In genomic region chr1:61741682-61742619, GRCh38 we compare ENCODE assay signal across 8 cellular contexts.
DNase-seq lines count a peak whose midpoint lies in the region; ATAC-seq and TF ChIP-seq lines count a peak whose summit lies in the region.

TSS of gene PATJ (plus strand) at chr1:61742480. CDS start at chr1:61762893, 20,413 bp downstream.

- H3K9me3 ChIP-seq in WERI-Rb-1 (ENCODE audit: severe bottlenecking): no peaks in the 10 kb centered on the region

- H3K36me3 ChIP-seq in KMS-11 (ENCODE audit: insufficient read depth) (no peaks in the 10 kb centered on the region), WERI-Rb-1 (no peaks in the 10 kb centered on the region)

- peaks cover 7% of the 10 kb centered on the region for H3K4me1 ChIP-seq in KMS-11 (ENCODE audit: low read depth, poor library complexity, severe bottlenecking)

- H4K20me1 ChIP-seq in KMS-11 (ENCODE audit: insufficient read depth): no peaks in the 10 kb centered on the region

- H3K9ac ChIP-seq in KMS-11: peak within 1 kb of the TSS; percentile 7; the same call in 1 of the 2 replicates

- H3K27me3 ChIP-seq in KMS-11 (ENCODE audit: insufficient read depth, low read depth): no peaks in the 10 kb centered on the region
- H3K27me3 ChIP-seq in WERI-Rb-1 (ENCODE audit: insufficient read depth, low read depth, severe bottlenecking): no peaks in the 10 kb centered on the region
- no peaks in the 10 kb centered on the region for H3K27me3 ChIP-seq in layer of hippocampus (ENCODE audit: control insufficient read depth, insufficient read depth, low read length)

- ATAC-seq in GM21529 (IDR thresholded peaks at IDR 0.05; ENCODE audit: unreplicated experiment): peak; percentile 82

- no peaks in the 10 kb centered on the region for H3K79me2 ChIP-seq in KMS-11 (ENCODE audit: insufficient read depth, low read depth)

- H3K27ac ChIP-seq in KMS-11 (no peak within 1 kb of the TSS), WERI-Rb-1 (peak within 1 kb of the TSS; percentile 44), layer of hippocampus (ENCODE audit: low read depth, low read length) (peak within 1 kb of the TSS; percentile 87)

- peak within 1 kb of the TSS; percentile 70 for H2AFZ ChIP-seq in KMS-11 (ENCODE audit: low read depth)

- H3K4me2 ChIP-seq in KMS-11: peak within 1 kb of the TSS; percentile 41; the same call in 1 of the 2 replicates

- TF ChIP-seq CTCF in KMS-11 (conservative IDR thresholded peaks at IDR 0.05; ENCODE audit: low read depth, low read length) (no peak), WERI-Rb-1 (IDR thresholded peaks at IDR 0.05; ENCODE audit: low read depth, low read length) (no peak), cardiac fibroblast (IDR thresholded peaks at IDR 0.05; ENCODE audit: low read depth, low read length) (no peak)

- peak; percentile 28 for DNase-seq in EL
- DNase-seq in WERI-Rb-1: peak; percentile 78
- DNase-seq in cardiac fibroblast (ENCODE audit: low read depth in 2 of 2): peak in 1 of 2 donors; percentile 22
- DNase-seq in stimulated activated CD4-positive, alpha-beta T cell treated with anti-CD3 and anti-CD28 coated beads, Interleukin-1b, Interleukin-23, amount 100 ng/mL, for 4 hours (ENCODE audit: low read depth in 2 of 2): peak; percentile 40 to 54
- no peak for DNase-seq in DMS114 treated with DMSO at 0.1 percent for 48 hours (lab: John Stamatoyannopoulos, UW; ENCODE audit: unreplicated experiment)

- H3K4me3 ChIP-seq in KMS-11 (IDR thresholded peaks at IDR 0.05; ENCODE audit: insufficient read depth, low read depth, low read length) (peak within 1 kb of the TSS; percentile 27), WERI-Rb-1 (ENCODE audit: low read depth, low read length) (peak within 1 kb of the TSS; percentile 75), cardiac fibroblast (replicated peaks in 1 of 2; ENCODE audit: low read depth in 2 of 2, low read length in 2 of 2) (peak within 1 kb of the TSS; percentile 65 to 69)
